ENCODE assay signal across 18 cellular contexts in the genomic region with DNA sequence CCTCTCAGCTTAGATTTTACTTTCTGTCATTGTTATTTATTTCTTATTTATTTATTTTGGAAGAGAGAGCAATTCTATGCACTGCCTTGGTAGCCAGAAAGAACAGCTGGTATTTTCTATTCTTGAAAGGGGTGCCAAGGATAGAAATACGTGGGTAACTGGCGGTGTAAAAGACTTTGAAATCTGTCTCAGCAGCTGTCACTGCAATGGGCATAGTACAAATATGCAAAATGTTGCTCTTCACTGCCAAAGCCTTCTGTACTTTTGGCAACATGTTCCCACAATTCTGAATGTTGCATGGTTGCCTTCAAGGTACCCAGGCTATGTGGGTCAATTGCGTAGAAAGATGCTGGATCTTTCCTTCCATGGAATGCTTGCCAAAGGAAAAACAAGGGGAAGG.
DNase-seq lines count a peak whose midpoint lies in the region; ATAC-seq, FAIRE-seq and TF ChIP-seq lines count a peak whose summit lies in the region.
"Had no signal": no experiment of that assay in that cellular context is flagged by ENCODE, and none has a peak within 500 bp of the region (broad histone marks: within the 10 kb centered on the region; RNA-seq: fewer than 3 reads in every experiment).

No MANE protein-coding gene starts in this region.

- TF ChIP-seq EP300 in stomach (IDR thresholded peaks at IDR 0.05) = no peak

- H3F3A ChIP-seq in MM.1S (ENCODE audit: insufficient read depth, low read length) = no peaks in the 10 kb centered on the region

- no peak for FAIRE-seq in astrocyte (lab: Jason Lieb, UNC)
- FAIRE-seq: GM12878, HepG2 had no signal

- no peaks in the 10 kb centered on the region for H3K4me1 ChIP-seq in MM.1S (ENCODE audit: low read length)
- no peaks in the 10 kb centered on the region for H3K4me1 ChIP-seq in astrocyte (ENCODE audit: insufficient read depth, low read length)
- H3K4me1 ChIP-seq in stomach = no peaks in the 10 kb centered on the region
- H3K4me1 ChIP-seq: BE2C, Caco-2 had no signal

- H3K9ac ChIP-seq in MM.1S (ENCODE audit: low read length) = no peak overlapping the region
- no peak overlapping the region for H3K9ac ChIP-seq in astrocyte (ENCODE audit: low read length)

- H3K9me3 ChIP-seq in MM.1S (replicated peaks; ENCODE audit: insufficient read depth, low read length) (no peaks in the 10 kb centered on the region), astrocyte (ENCODE audit: insufficient read depth, low read depth, low read length) (no peaks in the 10 kb centered on the region), stomach (no peaks in the 10 kb centered on the region)
- H3K9me3 ChIP-seq: BE2C, Caco-2 had no signal

- H3K4me1 Mint-ChIP-seq in astrocyte (ENCODE audit: low read depth, unreplicated experiment) = no peaks in the 10 kb centered on the region

- peak overlapping the region; percentile 2; the same call in 1 of the 2 replicates for H3K4me2 ChIP-seq in MM.1S (ENCODE audit: low read depth, low read length)
- no peak overlapping the region for H3K4me2 ChIP-seq in astrocyte (ENCODE audit: low read length)

- no peak overlapping the region for H3K4me3 Mint-ChIP-seq in astrocyte (ENCODE audit: unreplicated experiment)
- H3K4me3 Mint-ChIP-seq: CD4-positive, alpha-beta T cell had no signal

- H3K36me3 Mint-ChIP-seq in astrocyte (ENCODE audit: low read depth, unreplicated experiment) = no peaks in the 10 kb centered on the region

- H3K9me3 Mint-ChIP-seq in astrocyte (ENCODE audit: unreplicated experiment) = no peaks in the 10 kb centered on the region
- H3K9me3 Mint-ChIP-seq: CD4-positive, alpha-beta T cell had no signal

- no peaks in the 10 kb centered on the region for H3K9me2 ChIP-seq in MM.1S (replicated peaks; ENCODE audit: insufficient read depth, low read length)

- no peaks in the 10 kb centered on the region for H4K20me1 ChIP-seq in MM.1S (ENCODE audit: insufficient read depth, low read length)
- H4K20me1 ChIP-seq in astrocyte (ENCODE audit: insufficient read depth, low read length) = no peaks in the 10 kb centered on the region

- no peaks in the 10 kb centered on the region for H3K36me3 ChIP-seq in MM.1S (replicated peaks; ENCODE audit: insufficient read depth, low read length)
- H3K36me3 ChIP-seq in astrocyte (ENCODE audit: insufficient read depth, low read length) = no peaks in the 10 kb centered on the region
- H3K36me3 ChIP-seq in stomach = no peaks in the 10 kb centered on the region
- H3K36me3 ChIP-seq: BE2C had no signal

- intact Hi-C loops in stomach (cut with DNase I; ENCODE audit: low total_unique reads) (no loop called here), sciatic nerve (cut with DNase I) (no loop called here), posterior cingulate gyrus (cut with DNase I) (no loop called here)

- H3K79me2 ChIP-seq in MM.1S (ENCODE audit: low read length) = no peaks in the 10 kb centered on the region
- H3K79me2 ChIP-seq in astrocyte (ENCODE audit: insufficient read depth, low read length) = no peaks in the 10 kb centered on the region

- TF ChIP-seq CTCF in MM.1S (IDR thresholded peaks at IDR 0.05; ENCODE audit: low read length) (no peak), astrocyte (IDR thresholded peaks at IDR 0.05; ENCODE audit: insufficient read depth, low read depth, low read length) (no peak), stomach (IDR thresholded peaks at IDR 0.05) (no peak)

- H3K27ac ChIP-seq in MM.1S (ENCODE audit: low read length) (no peak overlapping the region), astrocyte (ENCODE audit: low read depth, low read length) (no peak overlapping the region), stomach (no peak overlapping the region)

- no peak for ATAC-seq in sciatic nerve
- ATAC-seq: GM12878, HepG2 had no signal

- H3K27ac Mint-ChIP-seq in astrocyte (ENCODE audit: unreplicated experiment) = no peak overlapping the region
- H3K27ac Mint-ChIP-seq: CD4-positive, alpha-beta T cell had no signal

- H3K4me3 ChIP-seq in MM.1S (ENCODE audit: low read length) (no peak overlapping the region), astrocyte (ENCODE audit: insufficient read depth, low read depth, low read length) (no peak overlapping the region), stomach (no peak overlapping the region)
- H3K4me3 ChIP-seq: GM12878 had no signal

- DNase-seq in Ammon's horn (ENCODE audit: low spot score) (peak; percentile 60), MM.1S (no peak), astrocyte (ENCODE audit: low read depth) (no peak), middle frontal gyrus (ENCODE audit: extremely low spot score, low spot score) (peak; percentile 55), stomach (no peak), sciatic nerve (ENCODE audit: low spot score) (no peak), posterior cingulate gyrus (no peak), HUDEP-2 (lab: John Stamatoyannopoulos, UW; ENCODE audit: unreplicated experiment in 76 of 76) (no peak)
- DNase-seq: BE2C; Caco-2; CD4-positive, alpha-beta T cell; HCEC 1CT; KBM-7; NCI-H1436; NCI-H2029 treated with DMSO at 0.1 percent for 48 hours; NCI-H510A had no signal

- no peak for TF ChIP-seq POLR2A in stomach (IDR thresholded peaks at IDR 0.05)

- H2AFZ ChIP-seq in MM.1S (ENCODE audit: low read length) = no peak overlapping the region
- peak overlapping the region; percentile 52 for H2AFZ ChIP-seq in astrocyte (ENCODE audit: low read depth, low read length)

- no peaks in the 10 kb centered on the region for H3K27me3 Mint-ChIP-seq in astrocyte (ENCODE audit: low read depth, unreplicated experiment)
- H3K27me3 Mint-ChIP-seq: CD4-positive, alpha-beta T cell had no signal

- 63 to 76% (median 69%) methylated on average over 3 of the region's 3 CpGs for WGBS in stomach, 5 donors

- no peaks in the 10 kb centered on the region for H3K27me3 ChIP-seq in MM.1S (replicated peaks; ENCODE audit: insufficient read depth, low read length)
- H3K27me3 ChIP-seq in astrocyte (ENCODE audit: insufficient read depth, low read length) = no peaks in the 10 kb centered on the region
- H3K27me3 ChIP-seq in stomach = no peaks in the 10 kb centered on the region
- H3K27me3 ChIP-seq: BE2C had no signal

Comparison
In these comparisons a context has a peak if more than half of its experiments do, and no peak if none do; other contexts are left out.
1. DNase-seq: peak in Ammon's horn (single experiment) and middle frontal gyrus (single experiment); none in MM.1S (single experiment), astrocyte (single experiment), stomach (single experiment), sciatic nerve (single experiment), posterior cingulate gyrus (0 of 10) and HUDEP-2 (0 of 76).